17 cellular contexts compared by ENCODE assay signal in the genomic region with DNA sequence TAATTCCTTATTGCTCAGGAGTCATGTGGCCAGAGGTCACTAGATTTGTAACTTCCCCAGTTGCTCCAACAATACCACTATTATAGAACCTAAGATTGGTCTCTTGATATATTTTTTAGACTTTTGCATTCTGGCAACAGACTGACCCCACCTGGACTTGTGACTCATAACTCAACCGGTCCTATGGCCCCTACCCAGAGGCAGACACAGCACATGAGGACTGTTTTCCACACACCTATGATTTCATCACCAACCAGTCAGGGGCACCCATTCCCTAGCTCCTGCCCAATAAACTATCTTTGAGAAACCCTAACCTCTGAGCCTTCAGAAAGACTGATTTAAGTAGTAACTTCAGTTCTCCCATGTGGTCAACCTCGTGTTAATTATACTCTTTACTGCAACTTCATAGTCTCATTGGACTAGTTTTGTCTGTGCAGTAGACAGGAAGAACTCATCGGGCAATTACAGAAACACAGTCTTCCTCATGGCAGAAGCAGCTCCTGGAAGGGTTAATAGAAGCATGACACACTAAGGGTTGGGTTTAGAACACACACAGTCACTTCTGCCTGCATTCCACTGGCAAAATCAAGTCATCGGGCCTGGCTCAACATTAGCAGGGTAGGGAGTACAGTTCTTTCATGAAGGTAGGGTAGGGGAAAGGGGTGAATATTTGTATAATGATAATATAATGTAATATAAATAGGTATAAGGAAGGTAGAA.
DNase-seq lines count a peak whose midpoint lies in the region; TF ChIP-seq lines count a peak whose summit lies in the region.
"Had no signal": no experiment of that assay in that cellular context is flagged by ENCODE, and none has a peak within 500 bp of the region (broad histone marks: within the 10 kb centered on the region; RNA-seq: fewer than 3 reads in every experiment).

No MANE protein-coding gene starts in this region.

- H3K4me1 ChIP-seq in GM23248 (ENCODE audit: insufficient read depth) (peaks cover 41% of the 10 kb centered on the region), adipocyte (ENCODE audit: control insufficient read depth, insufficient read depth, low read length) (peaks cover 26% of the 10 kb centered on the region)
- H3K4me1 ChIP-seq: psoas muscle, upper lobe of right lung had no signal

- H3K9me2 ChIP-seq in GM23248 (ENCODE audit: insufficient read depth) = no peaks in the 10 kb centered on the region; the same call in 1 of the 2 replicates

- H2AFZ ChIP-seq in GM23248 = peak overlapping the region; percentile 56

- H3K27me3 ChIP-seq in GM23248 (replicated peaks; ENCODE audit: insufficient read depth) (no peaks in the 10 kb centered on the region), adipocyte (replicated peaks; ENCODE audit: control insufficient read depth, insufficient read depth, low read length) (no peaks in the 10 kb centered on the region)
- H3K27me3 ChIP-seq: upper lobe of right lung had no signal

- H3K4me3 ChIP-seq in GM23248 (peak overlapping the region; percentile 13; the same call in 1 of the 2 replicates), adipocyte (ENCODE audit: low read length) (peak overlapping the region; percentile 2), foreskin fibroblast (ENCODE audit: low read depth in 1 of 2, low read length in 2 of 2) (no peak overlapping the region)
- H3K4me3 ChIP-seq: psoas muscle, upper lobe of right lung had no signal

- in situ Hi-C loops in GM23248 (cut with MboI) = no loop called here

- peaks cover 38% of the 10 kb centered on the region for H3F3A ChIP-seq in GM23248 (ENCODE audit: insufficient read depth)

- peak overlapping the region; percentile 63 for H3K4me2 ChIP-seq in GM23248 (ENCODE audit: unreplicated experiment)

- H3K9ac ChIP-seq in GM23248 (peak overlapping the region; percentile 64), adipocyte (ENCODE audit: low read length) (peak overlapping the region; percentile 74)

- DNase-seq in GM23248 (peak; percentile 89), adipocyte (ENCODE audit: low read depth) (peak; percentile 31), foreskin fibroblast (peak; percentile 52 to 75), stromal cell of bone marrow (ENCODE audit: low read depth) (peak; percentile 43), T1000 (lab: John Stamatoyannopoulos, UW) (no peak), middle frontal gyrus (ENCODE audit: extremely low spot score, low spot score) (no peak), LoVo (ENCODE audit: low spot score) (no peak), erythroblast (lab: John Stamatoyannopoulos, UW) (no peak)
- DNase-seq: activated CD4-positive, CD25-positive, alpha-beta regulatory T cell treated with anti-CD3 and anti-CD28 coated beads, Interleukin-2, amount 50 U/mL, for 72 hours; activated naive CD4-positive, alpha-beta T cell treated with anti-CD3 and anti-CD28 coated beads for 36 hours; CD8-positive, alpha-beta T cell; natural killer cell; NCI-H1930; NCI-H510A treated with DMSO at 0.1 percent for 48 hours; psoas muscle; SIG-M5; upper lobe of right lung had no signal

- H3K36me3 ChIP-seq in GM23248 (ENCODE audit: low read depth) (no peaks in the 10 kb centered on the region), adipocyte (ENCODE audit: control insufficient read depth, insufficient read depth, low read length, severe bottlenecking) (no peaks in the 10 kb centered on the region)
- H3K36me3 ChIP-seq: upper lobe of right lung had no signal

- no peaks in the 10 kb centered on the region for H4K20me1 ChIP-seq in GM23248 (ENCODE audit: insufficient read depth)

- H3K79me2 ChIP-seq in GM23248 (ENCODE audit: insufficient read depth) = no peaks in the 10 kb centered on the region

- H3K9me3 ChIP-seq in GM23248 (ENCODE audit: low read depth) = no peaks in the 10 kb centered on the region
- peaks cover 6% of the 10 kb centered on the region for H3K9me3 ChIP-seq in adipocyte (ENCODE audit: control insufficient read depth, low read length)
- H3K9me3 ChIP-seq: psoas muscle, upper lobe of right lung had no signal

- peak overlapping the region; percentile 95 for H3K27ac ChIP-seq in GM23248
- H3K27ac ChIP-seq: psoas muscle, upper lobe of right lung had no signal

- 5 to 8% methylated on average over 4 of the region's 4 CpGs for WGBS in GM23248 (ENCODE audit: low coverage in 1 of 2, low lambda C conversion rate in 2 of 2, missing lambda C conversion rate in 2 of 2), 2 experiments

- no peak for TF ChIP-seq POLR2A in erythroblast (IDR thresholded peaks at IDR 0.05; ENCODE audit: low read length)

- TF ChIP-seq CTCF in foreskin fibroblast (IDR thresholded peaks at IDR 0.05; ENCODE audit: low read depth, low read length) = no peak

Comparison
In these comparisons a context has a peak if more than half of its experiments do, and no peak if none do; other contexts are left out.
1. DNase-seq: peak in GM23248 (single experiment), adipocyte (single experiment), foreskin fibroblast (2 of 2) and stromal cell of bone marrow (single experiment); none in T1000 (single experiment), middle frontal gyrus (single experiment), LoVo (single experiment) and erythroblast (0 of 2).
2. H3K4me3 ChIP-seq: peak in GM23248 (single experiment) and adipocyte (single experiment); none in foreskin fibroblast (0 of 2).